Comparison of ENCODE assay signal across 8 cellular contexts in the genomic region with DNA sequence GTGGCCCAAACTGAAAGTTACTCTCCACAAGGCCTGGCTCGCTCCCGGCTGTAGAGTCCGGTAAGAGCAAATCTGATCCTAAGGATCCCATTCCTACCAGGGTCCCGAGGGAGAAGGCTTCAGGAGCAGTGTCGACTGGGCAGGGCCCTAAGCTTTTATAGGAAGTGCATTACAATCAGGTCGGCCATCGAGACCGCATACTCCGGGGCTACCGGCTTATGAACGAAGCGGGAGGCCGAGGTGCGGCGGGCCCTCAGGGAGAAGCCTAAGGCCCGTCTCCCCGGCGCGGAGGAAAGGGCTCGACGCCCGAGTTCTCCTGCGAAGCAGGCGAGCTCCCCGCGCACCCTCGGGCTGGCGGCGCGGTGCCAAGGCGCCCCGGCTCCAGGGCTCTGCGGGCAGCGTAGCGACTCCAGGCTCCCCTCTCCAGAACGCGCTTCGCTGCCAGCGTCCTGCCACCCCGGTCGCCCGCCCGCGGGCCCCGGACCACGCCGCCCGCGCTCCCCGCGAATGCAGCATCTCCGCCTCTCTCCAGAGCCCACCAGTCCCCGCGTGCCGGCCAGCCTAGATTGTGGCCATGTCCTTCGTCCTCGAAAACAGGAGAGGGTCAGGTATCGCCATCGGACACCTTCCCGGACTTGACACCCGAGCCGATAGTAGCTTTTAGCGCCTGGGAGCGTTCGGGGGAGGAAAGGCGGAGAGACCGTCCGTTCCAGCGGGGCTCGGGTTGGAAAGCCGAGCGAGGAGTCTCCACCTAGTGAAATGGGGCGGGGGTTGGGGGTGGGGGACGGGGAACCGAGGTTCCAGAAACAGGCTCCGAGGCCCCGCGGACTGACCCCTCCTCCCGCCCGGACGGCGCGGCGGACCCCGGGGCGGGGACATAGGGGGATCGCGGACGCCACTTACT. TPM values are rescaled to one million over a fixed set of nuclear protein-coding genes. Genes with fewer than 3 reads are reported as not detected.
DNase-seq lines count a peak whose midpoint lies in the region; ATAC-seq lines count a peak whose summit lies in the region.

No MANE protein-coding gene starts in this region.

- DNase-seq in H4 (ENCODE audit: low spot score): peak; percentile 27
- peak; percentile 5 to 14 (median 12) for DNase-seq in T-helper 17 cell
- peak in 37 of 61 donors; percentile 7 to 74 (median 37) for DNase-seq in caudate nucleus (lab: John Stamatoyannopoulos, UW)
- peak; percentile 67 for DNase-seq in inferior parietal cortex (ENCODE audit: extremely low spot score)

- ATAC-seq in T-helper 17 cell (no peak), GM18511 (IDR thresholded peaks at IDR 0.05; ENCODE audit: unreplicated experiment) (no peak), GM19463 (IDR thresholded peaks at IDR 0.05; ENCODE audit: unreplicated experiment) (no peak)

- H3K36me3 Mint-ChIP-seq in T-helper 17 cell (ENCODE audit: low read depth): no peaks in the 10 kb centered on the region

- H3K9me3 ChIP-seq in T-helper 17 cell (ENCODE audit: control insufficient read depth, low read length, poor library complexity, severe bottlenecking) (no peaks in the 10 kb centered on the region), skeletal muscle satellite cell (replicated peaks; ENCODE audit: low read length) (no peaks in the 10 kb centered on the region)

- peaks cover 21% of the 10 kb centered on the region for H3K4me1 Mint-ChIP-seq in T-helper 17 cell

- no peaks in the 10 kb centered on the region for H3K36me3 ChIP-seq in ACC112 (ENCODE audit: insufficient read depth, low read length)
- no peaks in the 10 kb centered on the region for H3K36me3 ChIP-seq in skeletal muscle satellite cell (ENCODE audit: insufficient read depth, low read length)

- H3K27ac ChIP-seq in ACC112 (ENCODE audit: low read depth, low read length): no peak overlapping the region
- peak overlapping the region; percentile 67 for H3K27ac ChIP-seq in caudate nucleus (ENCODE audit: low read depth, low read length)

- H3K4me3 ChIP-seq in ACC112 (ENCODE audit: low read depth, low read length) (peak overlapping the region; percentile 70), skeletal muscle satellite cell (ENCODE audit: low read length) (peak overlapping the region; percentile 95)

- no peak overlapping the region for H3K27ac Mint-ChIP-seq in T-helper 17 cell

- peak overlapping the region; percentile 94 for H3K4me2 ChIP-seq in skeletal muscle satellite cell (ENCODE audit: low read length)

- peak overlapping the region; percentile 43 for H2AFZ ChIP-seq in ACC112 (ENCODE audit: low read length, unreplicated experiment)

- peaks cover 22% of the 10 kb centered on the region for H3K27me3 ChIP-seq in ACC112 (ENCODE audit: insufficient read depth, low read length)
- H3K27me3 ChIP-seq in skeletal muscle satellite cell (ENCODE audit: control insufficient read depth, insufficient read depth, low read length): no peaks in the 10 kb centered on the region

- H3K4me1 ChIP-seq in ACC112 (ENCODE audit: control insufficient read depth, insufficient read depth, low read length, unreplicated experiment) (peaks cover 4% of the 10 kb centered on the region), skeletal muscle satellite cell (ENCODE audit: control insufficient read depth, insufficient read depth, low read length) (peaks cover 11% of the 10 kb centered on the region)

- H3K9ac ChIP-seq in skeletal muscle satellite cell (ENCODE audit: low read depth, low read length): peak overlapping the region; percentile 86

- peak overlapping the region; percentile 86 for H3K4me3 Mint-ChIP-seq in T-helper 17 cell

- peaks cover 38% of the 10 kb centered on the region for H3K27me3 Mint-ChIP-seq in T-helper 17 cell

- no peaks in the 10 kb centered on the region for H3K79me2 ChIP-seq in ACC112 (ENCODE audit: control insufficient read depth, insufficient read depth, low read length, unreplicated experiment)

RNA-seq across cellular contexts. Expression of a gene that starts 1.3 kb away (rescaled TPM):
- 6.7 and 8.0 TPM in 2 replicates for total RNA-seq in H4 (2014; rRNA removed; shearing (Covaris generic))
- total RNA-seq in T-helper 17 cell: under 1 TPM; 0.35 to 0.37 TPM
- 4.6 and 6.1 TPM in 2 replicates for total RNA-seq in skeletal muscle satellite cell (2012; rRNA removed)

RNA-seq across cellular contexts. Expression of a gene that starts 33.7 kb away (rescaled TPM):
- 11.6 and 16.2 TPM in 2 replicates for total RNA-seq in H4 (2014; rRNA removed; shearing (Covaris generic))
- 100 to 1,000 TPM; 156 to 163 TPM for total RNA-seq in T-helper 17 cell
- total RNA-seq in skeletal muscle satellite cell (2012; rRNA removed): 25.3 and 36.0 TPM in 2 replicates

Comparison
In these comparisons a context has a peak if more than half of its experiments do, and no peak if none do; other contexts are left out.
1. DNase-seq: peak in every context shown above with its lines; median percentile 67 in inferior parietal cortex; 37 in caudate nucleus; 27 in H4; 12 in T-helper 17 cell.